In genomic region chr3:60364475-60364874, GRCh38 we compare ENCODE assay signal across 7 cellular contexts.
"Had no signal": no experiment of that assay in that cellular context is flagged by ENCODE, and none has a peak within 500 bp of the region (broad histone marks: within the 10 kb centered on the region; RNA-seq: fewer than 3 reads in every experiment).

No MANE protein-coding gene starts in this region.

- H3K4me3 ChIP-seq: HAP-1 had no signal

- DNase-seq: GOT3, H7, HFFc6 had no signal

- FAIRE-seq: HTR-8/SVneo had no signal

- ATAC-seq: HCT116 had no signal

- H3K27ac ChIP-seq: HL-60 had no signal

- H3K36me3 ChIP-seq: HAP-1 had no signal

- H3K9me3 ChIP-seq: HAP-1 had no signal
